30 cellular contexts compared by ENCODE assay signal in the genomic region with DNA sequence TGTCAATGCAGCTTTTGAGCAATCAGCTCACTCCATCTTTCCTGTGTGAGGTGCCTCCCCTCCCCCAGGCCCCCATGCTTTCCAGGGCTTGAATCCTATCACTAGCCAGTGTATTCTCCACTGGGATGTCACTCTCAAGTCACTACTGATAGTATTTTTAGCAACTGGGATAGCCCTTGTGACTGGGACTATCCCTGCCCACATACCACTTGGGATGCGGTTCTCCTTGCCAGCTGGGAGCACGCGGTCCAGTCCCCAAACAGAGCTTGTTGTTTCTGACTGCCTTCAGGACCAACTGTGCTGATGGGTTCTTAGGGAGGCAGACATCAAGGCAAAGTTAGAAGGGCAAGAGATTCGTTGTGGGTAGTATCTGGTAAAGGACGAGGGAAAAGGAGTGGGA.
"Had no signal": no experiment of that assay in that cellular context is flagged by ENCODE, and none has a peak within 500 bp of the region (broad histone marks: within the 10 kb centered on the region; RNA-seq: fewer than 3 reads in every experiment).

No MANE protein-coding gene starts in this region.

- H3K9me3 ChIP-seq: ascending aorta, gastroesophageal sphincter, pancreas, prostate gland, testis had no signal

- H3K9me3 Mint-ChIP-seq: activated naive CD4-positive, alpha-beta T cell treated with anti-CD3 and anti-CD28 coated beads for 36 hours; activated naive CD8-positive, alpha-beta T cell treated with anti-CD3 and anti-CD28 coated beads for 36 hours; brain; nephron; T-helper 2 cell treated with Interferon-gamma antibody and Interleukin-4, amounts not matched to agents 5 μg/mL and 100 μg/mL, for 36 hours had no signal

- ATAC-seq: gastroesophageal sphincter, left lobe of liver, pancreas had no signal

- H3K36me3 Mint-ChIP-seq: activated naive CD8-positive, alpha-beta T cell treated with anti-CD3 and anti-CD28 coated beads for 36 hours; brain; immature natural killer cell had no signal

- H3K4me1 Mint-ChIP-seq: activated naive CD8-positive, alpha-beta T cell treated with anti-CD3 and anti-CD28 coated beads for 36 hours; brain; immature natural killer cell had no signal

- H3K4me1 ChIP-seq: ascending aorta, gastroesophageal sphincter, prostate gland had no signal

- H3K4me3 ChIP-seq: ascending aorta, cardiac muscle cell, coronary artery, dorsolateral prefrontal cortex, gastroesophageal sphincter, lung, pancreas, prostate gland, testis had no signal

- H3K27me3 Mint-ChIP-seq: activated naive CD8-positive, alpha-beta T cell treated with anti-CD3 and anti-CD28 coated beads for 36 hours; brain had no signal

- H3K4me3 Mint-ChIP-seq: activated naive CD4-positive, alpha-beta T cell treated with anti-CD3 and anti-CD28 coated beads for 36 hours; activated naive CD8-positive, alpha-beta T cell treated with anti-CD3 and anti-CD28 coated beads for 36 hours; brain; immature natural killer cell; nephron; T-helper 2 cell treated with Interferon-gamma antibody and Interleukin-4, amounts not matched to agents 5 μg/mL and 100 μg/mL, for 36 hours had no signal

- H3K27ac Mint-ChIP-seq: activated naive CD4-positive, alpha-beta T cell treated with anti-CD3 and anti-CD28 coated beads for 36 hours; activated naive CD8-positive, alpha-beta T cell treated with anti-CD3 and anti-CD28 coated beads for 36 hours; nephron; T-helper 2 cell treated with Interferon-gamma antibody and Interleukin-4, amounts not matched to agents 5 μg/mL and 100 μg/mL, for 36 hours had no signal

- H3K27me3 ChIP-seq: ascending aorta, cardiac muscle cell, dorsolateral prefrontal cortex, gastroesophageal sphincter, pancreas, testis had no signal

- H3K36me3 ChIP-seq: ascending aorta, cardiac muscle cell, gastroesophageal sphincter, pancreas, prostate gland had no signal

- DNase-seq: activated CD4-positive, alpha-beta T cell treated with anti-CD3 and anti-CD28 coated beads for 4 hours; activated CD4-positive, alpha-beta T cell treated with anti-CD3 and anti-CD28 coated beads, Interleukin-2, amount 50 U/mL, for 48 hours; activated CD8-positive, alpha-beta memory T cell treated with anti-CD3 and anti-CD28 coated beads for 24 hours; activated effector memory CD4-positive, alpha-beta T cell treated with anti-CD3 and anti-CD28 coated beads, Interleukin-2, amount 50 U/mL, for 16 hours; activated naive CD4-positive, alpha-beta T cell treated with anti-CD3 and anti-CD28 coated beads for 36 hours; activated naive CD8-positive, alpha-beta T cell treated with anti-CD3 and anti-CD28 coated beads for 36 hours; dorsolateral prefrontal cortex; effector memory CD4-positive, alpha-beta T cell; hypothalamus; immature natural killer cell; kidney; mesendoderm; nucleus accumbens; pancreas; stimulated activated CD4-positive, alpha-beta T cell treated with anti-CD3 and anti-CD28 coated beads, Interleukin-2, amount 100 ng/mL, for 48 hours; stimulated activated naive CD4-positive, alpha-beta T cell treated with Interleukin-2 at 50 U/mL for 16 hours; T-helper 1 cell; testis; trophoblast cell had no signal

- H3K27ac ChIP-seq: ascending aorta, cardiac muscle cell, coronary artery, dorsolateral prefrontal cortex, gastroesophageal sphincter, pancreas, prostate gland, testis, VCaP had no signal
